In genomic region chr4:185847352-185848078, GRCh38 we compare ENCODE assay signal across 12 cellular contexts. TPM values are rescaled to one million over a fixed set of nuclear protein-coding genes. Genes with fewer than 3 reads are reported as not detected.
DNase-seq lines count a peak whose midpoint lies in the region; TF ChIP-seq lines count a peak whose summit lies in the region.
"Had no signal": no experiment of that assay in that cellular context is flagged by ENCODE, and none has a peak within 500 bp of the region (broad histone marks: within the 10 kb centered on the region; RNA-seq: fewer than 3 reads in every experiment).

No MANE protein-coding gene starts in this region.

- H3K4me3 ChIP-seq in colonic mucosa (no peak overlapping the region), mesenchymal stem cell (ENCODE audit: insufficient read depth in 1 of 2, low read depth in 1 of 2, low read length in 2 of 2) (no peak overlapping the region)
- H3K4me3 ChIP-seq: thoracic aorta had no signal

- TF ChIP-seq CTCF in colonic mucosa (IDR thresholded peaks at IDR 0.05), result no peak

- H3K9me3 ChIP-seq in colonic mucosa (no peaks in the 10 kb centered on the region), mesenchymal stem cell (ENCODE audit: control insufficient read depth, low read length) (peaks cover 4% of the 10 kb centered on the region)
- H3K9me3 ChIP-seq: gastrocnemius medialis, thoracic aorta had no signal

- H3K36me3 ChIP-seq in colonic mucosa, result no peaks in the 10 kb centered on the region
- H3K36me3 ChIP-seq in mesenchymal stem cell (ENCODE audit: control insufficient read depth in 1 of 2, insufficient read depth in 2 of 2, low read depth in 1 of 2, low read length in 2 of 2), result no peaks in the 10 kb centered on the region
- H3K36me3 ChIP-seq: gastrocnemius medialis, thoracic aorta had no signal

- H3K14ac ChIP-seq in mesenchymal stem cell (ENCODE audit: low read length in 2 of 2), result no peak overlapping the region

- no peak overlapping the region for H3K23ac ChIP-seq in mesenchymal stem cell (ENCODE audit: low read length in 2 of 2)

- H4K8ac ChIP-seq in mesenchymal stem cell (ENCODE audit: low read length), result no peak overlapping the region

- no peak overlapping the region for H2BK120ac ChIP-seq in mesenchymal stem cell (ENCODE audit: low read depth, low read length)

- H4K91ac ChIP-seq in mesenchymal stem cell (ENCODE audit: low read length), result no peak overlapping the region

- DNase-seq in AG20443 (ENCODE audit: low spot score) (peak; percentile 76), LoVo (ENCODE audit: low spot score) (peak; percentile 50), colonic mucosa (peak; percentile 26), mesenchymal stem cell (peak; percentile 78), KG1 (lab: John Stamatoyannopoulos, UW) (no peak), retina (no peak), cerebellar cortex (ENCODE audit: low spot score) (no peak)
- DNase-seq in activated effector memory CD4-positive, alpha-beta T cell treated with anti-CD3 and anti-CD28 coated beads, Interleukin-2, amount 50 U/mL, for 16 hours, result no peak
- DNase-seq: activated T-cell treated with anti-CD3 and anti-CD28 coated beads, Interleukin-2, amount 50 U/mL, for 4 hours; gastrocnemius medialis; OCI-M1 had no signal

- H3K27me3 ChIP-seq in colonic mucosa (no peaks in the 10 kb centered on the region), mesenchymal stem cell (ENCODE audit: control insufficient read depth in 1 of 2, insufficient read depth in 1 of 2, low read length in 2 of 2) (no peaks in the 10 kb centered on the region)
- H3K27me3 ChIP-seq: gastrocnemius medialis had no signal

- intact Hi-C loops in colonic mucosa (cut with DNase I), result no loop called here

- H3K27ac ChIP-seq in colonic mucosa, result no peak overlapping the region
- no peak overlapping the region for H3K27ac ChIP-seq in mesenchymal stem cell (ENCODE audit: low read length, poor library complexity, severe bottlenecking)
- H3K27ac ChIP-seq: gastrocnemius medialis, thoracic aorta had no signal

- 40% methylated on average over 13 of the region's 13 CpGs for WGBS in mesenchymal stem cell

- H2BK12ac ChIP-seq in mesenchymal stem cell (ENCODE audit: low read length in 2 of 2), result peak overlapping the region in 1 of 2 experiments; percentile 47

- peak overlapping the region in 1 of 2 experiments; percentile 11 for H3K18ac ChIP-seq in mesenchymal stem cell (ENCODE audit: low read depth in 1 of 2, low read length in 2 of 2)

- H3K79me1 ChIP-seq in mesenchymal stem cell (replicated peaks; ENCODE audit: low read length, poor library complexity, severe bottlenecking), result no peaks in the 10 kb centered on the region

- no peak overlapping the region for H3K4me2 ChIP-seq in mesenchymal stem cell (ENCODE audit: low read length, poor library complexity, severe bottlenecking)

- H3K9ac ChIP-seq in colonic mucosa (ENCODE audit: low read depth in 2 of 2, low read length in 2 of 2), result no peak overlapping the region
- H3K9ac ChIP-seq in mesenchymal stem cell (ENCODE audit: low read length), result peak overlapping the region; percentile 31

- H2AK5ac ChIP-seq in mesenchymal stem cell (ENCODE audit: low read length, severe bottlenecking), result no peak overlapping the region

- H3K4me1 ChIP-seq in colonic mucosa, result no peaks in the 10 kb centered on the region
- H3K4me1 ChIP-seq in mesenchymal stem cell (ENCODE audit: control insufficient read depth, insufficient read depth, low read depth, low read length), result peaks cover 3% of the 10 kb centered on the region

- H2BK5ac ChIP-seq in mesenchymal stem cell (ENCODE audit: low read depth, low read length, poor library complexity, severe bottlenecking), result no peak overlapping the region

- no peak overlapping the region for H3K4ac ChIP-seq in mesenchymal stem cell (ENCODE audit: low read depth in 1 of 2, low read length in 2 of 2)

- no peak overlapping the region for H2AFZ ChIP-seq in mesenchymal stem cell (ENCODE audit: low read depth, low read length)

- no peak overlapping the region for H2BK15ac ChIP-seq in mesenchymal stem cell (ENCODE audit: low read depth, poor library complexity, severe bottlenecking)

RNA-seq across cellular contexts. Expression of gene SORBS2, which starts 35.5 kb away (rescaled TPM):
- total RNA-seq in colonic mucosa, result 10 to 100 TPM; 28.0 to 77.4 TPM
- polyA plus RNA-seq in mesenchymal stem cell (2013, experiment 1 of 2), result 3.0 TPM
- 4.4 TPM for polyA plus RNA-seq in mesenchymal stem cell (2013, experiment 2 of 2)

Comparison
In these comparisons a context has a peak if more than half of its experiments do, and no peak if none do; other contexts are left out.
1. DNase-seq: peak in AG20443 (single experiment), LoVo (single experiment), colonic mucosa (single experiment) and mesenchymal stem cell (single experiment); none in activated effector memory CD4-positive, alpha-beta T cell treated with anti-CD3 and anti-CD28 coated beads, Interleukin-2, amount 50 U/mL, for 16 hours (single experiment), KG1 (single experiment), retina (single experiment) and cerebellar cortex (single experiment).